13 cellular contexts compared by ENCODE assay signal in the genomic region with DNA sequence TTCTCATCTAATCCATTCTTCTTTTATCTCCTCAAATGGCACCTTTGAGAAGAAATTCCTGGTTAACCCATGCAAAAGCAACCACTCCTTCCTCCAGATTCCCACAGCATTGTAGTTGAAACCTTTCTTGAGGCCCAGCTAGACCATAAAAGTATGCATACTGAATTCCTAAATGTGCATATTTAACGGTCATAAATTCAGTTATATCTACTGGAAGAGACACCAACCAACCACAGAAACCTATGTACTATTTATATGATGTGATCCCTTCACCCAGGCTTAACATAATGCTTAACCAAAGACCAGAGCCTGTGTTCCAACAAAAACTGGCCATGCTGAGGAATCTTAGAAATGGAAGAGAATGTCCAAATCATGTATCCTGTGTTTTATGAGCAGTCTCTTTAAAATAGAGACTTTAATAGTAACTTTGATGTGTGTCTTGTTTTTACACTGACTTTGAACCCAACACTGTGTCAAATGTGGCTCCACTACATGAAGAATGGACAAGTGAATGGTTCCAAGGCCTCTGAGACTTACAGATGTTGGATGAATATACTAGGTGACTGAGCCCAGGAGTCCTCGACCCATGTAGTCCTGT. TPM values are rescaled to one million over a fixed set of nuclear protein-coding genes. Genes with fewer than 3 reads are reported as not detected.
DNase-seq lines count a peak whose midpoint lies in the region; ATAC-seq and TF ChIP-seq lines count a peak whose summit lies in the region.
"Had no signal": no experiment of that assay in that cellular context is flagged by ENCODE, and none has a peak within 500 bp of the region (broad histone marks: within the 10 kb centered on the region; RNA-seq: fewer than 3 reads in every experiment).

No MANE protein-coding gene starts in this region.

- H3K4me3 ChIP-seq in AG09309 (ENCODE audit: control insufficient read depth, low read depth, low read length): no peak overlapping the region
- H3K4me3 ChIP-seq: body of pancreas, GM23248 had no signal

- DNase-seq in AG09309 (ENCODE audit: low read depth): peak; percentile 24
- DNase-seq in GM04503 (ENCODE audit: low read depth): peak; percentile 39
- no peak for DNase-seq in activated CD4-positive, alpha-beta memory T cell treated with anti-CD3 and anti-CD28 coated beads, Interleukin-2, amount 10 ng/mL, durations not matched to agents 7 days and 5 days
- DNase-seq in iris pigment epithelial cell (ENCODE audit: low read depth): peak; percentile 42
- no peak for DNase-seq in stimulated activated CD4-positive, alpha-beta T cell treated with anti-CD3 and anti-CD28 coated beads, Interleukin-2, amount 100 ng/mL, for 24 hours
- no peak for DNase-seq in NCI-H510A (lab: John Stamatoyannopoulos, UW)
- no peak for DNase-seq in glutamatergic neuron
- DNase-seq: body of pancreas, GM23248, NCI-H1092 treated with DMSO at 0.1 percent for 48 hours, NCI-H524, Right ventricle myocardium superior had no signal

- POLR2A ChIA-PET in activated CD4-positive, alpha-beta memory T cell treated with anti-CD3 and anti-CD28 coated beads, Interleukin-2, amount 10 ng/mL, durations not matched to agents 7 days and 5 days (lab: Charles Lee): interaction anchor here (0.6 to 14.9 kb wide), 13 partner anchors 9 to 253 kb away, joined by 3 to 553 read pairs (median 10); a partner anchor contains a TSS

- no peaks in the 10 kb centered on the region for H3K27me3 Mint-ChIP-seq in activated CD4-positive, alpha-beta memory T cell treated with anti-CD3 and anti-CD28 coated beads, Interleukin-2, amount 10 ng/mL, durations not matched to agents 7 days and 5 days
- H3K27me3 Mint-ChIP-seq in glutamatergic neuron (ENCODE audit: unreplicated experiment): peaks cover 3% of the 10 kb centered on the region

- peak overlapping the region; percentile 96 for H3K27ac Mint-ChIP-seq in activated CD4-positive, alpha-beta memory T cell treated with anti-CD3 and anti-CD28 coated beads, Interleukin-2, amount 10 ng/mL, durations not matched to agents 7 days and 5 days
- no peak overlapping the region for H3K27ac Mint-ChIP-seq in glutamatergic neuron (ENCODE audit: unreplicated experiment)

- H3K4me1 Mint-ChIP-seq in activated CD4-positive, alpha-beta memory T cell treated with anti-CD3 and anti-CD28 coated beads, Interleukin-2, amount 10 ng/mL, durations not matched to agents 7 days and 5 days: peaks cover 76% of the 10 kb centered on the region
- peaks cover 13% of the 10 kb centered on the region for H3K4me1 Mint-ChIP-seq in glutamatergic neuron (ENCODE audit: low read depth, unreplicated experiment)

- peaks cover 9% of the 10 kb centered on the region for H3K36me3 Mint-ChIP-seq in activated CD4-positive, alpha-beta memory T cell treated with anti-CD3 and anti-CD28 coated beads, Interleukin-2, amount 10 ng/mL, durations not matched to agents 7 days and 5 days (ENCODE audit: low read depth)
- no peaks in the 10 kb centered on the region for H3K36me3 Mint-ChIP-seq in glutamatergic neuron (ENCODE audit: unreplicated experiment)

- TF ChIP-seq CTCF in AG09309 (IDR thresholded peaks at IDR 0.05; ENCODE audit: control insufficient read depth, insufficient read depth, low read depth, low read length, missing control alignments) (no peak), glutamatergic neuron (IDR thresholded peaks at IDR 0.05; ENCODE audit: partially characterized antibody, unreplicated experiment) (no peak)

- ATAC-seq in HG02610 (IDR thresholded peaks at IDR 0.05; ENCODE audit: unreplicated experiment): no peak
- ATAC-seq: body of pancreas had no signal

- CTCF ChIA-PET in activated CD4-positive, alpha-beta memory T cell treated with anti-CD3 and anti-CD28 coated beads, Interleukin-2, amount 10 ng/mL, durations not matched to agents 7 days and 5 days (lab: Charles Lee): interaction anchor here (1.0 to 15.9 kb wide), 16 partner anchors 8 to 253 kb away, joined by 3 to 383 read pairs (median 8); a partner anchor contains a TSS

- no peaks in the 10 kb centered on the region for H3K9me3 Mint-ChIP-seq in activated CD4-positive, alpha-beta memory T cell treated with anti-CD3 and anti-CD28 coated beads, Interleukin-2, amount 10 ng/mL, durations not matched to agents 7 days and 5 days
- H3K9me3 Mint-ChIP-seq in glutamatergic neuron (ENCODE audit: unreplicated experiment): no peaks in the 10 kb centered on the region

- H3K4me3 Mint-ChIP-seq in activated CD4-positive, alpha-beta memory T cell treated with anti-CD3 and anti-CD28 coated beads, Interleukin-2, amount 10 ng/mL, durations not matched to agents 7 days and 5 days: peak overlapping the region; percentile 73
- H3K4me3 Mint-ChIP-seq in glutamatergic neuron (ENCODE audit: unreplicated experiment): no peak overlapping the region

RNA-seq across cellular contexts. Expression of a gene that starts 11.4 kb away (rescaled TPM):
- total RNA-seq in activated CD4-positive, alpha-beta memory T cell treated with anti-CD3 and anti-CD28 coated beads, Interleukin-2, amount 10 ng/mL, durations not matched to agents 7 days and 5 days: 10 to 100 TPM; 48.0 to 55.1 TPM
- 16.2 TPM for total RNA-seq in glutamatergic neuron (ENCODE audit: unreplicated experiment)

Comparison
In these comparisons a context has a peak if more than half of its experiments do, and no peak if none do; other contexts are left out.
1. DNase-seq: peak in AG09309 (single experiment), GM04503 (single experiment) and iris pigment epithelial cell (single experiment); none in activated CD4-positive, alpha-beta memory T cell treated with anti-CD3 and anti-CD28 coated beads, Interleukin-2, amount 10 ng/mL, durations not matched to agents 7 days and 5 days (single experiment), stimulated activated CD4-positive, alpha-beta T cell treated with anti-CD3 and anti-CD28 coated beads, Interleukin-2, amount 100 ng/mL, for 24 hours (0 of 2), NCI-H510A (single experiment) and glutamatergic neuron (single experiment).